Comparison of ENCODE assay signal across 16 cellular contexts in the genomic region with DNA sequence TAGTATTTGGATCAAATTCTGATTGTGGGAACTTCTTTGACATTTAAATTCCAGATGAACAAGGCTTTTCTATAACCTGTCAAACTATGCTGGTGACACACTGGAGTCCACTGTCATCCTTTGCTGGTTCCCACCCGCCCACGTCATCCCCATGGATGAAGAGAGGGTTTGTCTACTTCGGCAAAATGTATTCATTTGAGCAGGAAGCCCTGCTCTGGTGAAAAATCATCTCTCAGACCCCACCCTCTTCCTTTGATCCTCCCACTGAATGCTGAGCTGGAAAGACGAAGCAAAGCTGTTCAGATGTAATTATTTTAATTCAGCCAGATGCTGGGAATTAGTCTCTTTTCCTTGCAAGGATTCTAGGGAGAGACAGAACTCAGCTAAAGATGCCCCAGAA. TPM values are rescaled to one million over a fixed set of nuclear protein-coding genes. Genes with fewer than 3 reads are reported as not detected.
DNase-seq lines count a peak whose midpoint lies in the region; ATAC-seq, FAIRE-seq and TF ChIP-seq lines count a peak whose summit lies in the region.
"Had no signal": no experiment of that assay in that cellular context is flagged by ENCODE, and none has a peak within 500 bp of the region (broad histone marks: within the 10 kb centered on the region; RNA-seq: fewer than 3 reads in every experiment).

No MANE protein-coding gene starts in this region.

- H2AK5ac ChIP-seq in H1 (ENCODE audit: low read depth, low read length), result no peak overlapping the region

- H2BK15ac ChIP-seq in H1 (ENCODE audit: low read length), result no peak overlapping the region

- H4K91ac ChIP-seq in H1 (replicated peaks; ENCODE audit: insufficient read length, low read length), result no peak overlapping the region

- CTCF ChIA-PET in activated CD4-positive, alpha-beta memory T cell treated with anti-CD3 and anti-CD28 coated beads for 36 hours (lab: Charles Lee), result interaction anchor here (0.6 to 14.0 kb wide), 4 partner anchors 8 to 174 kb away, joined by 3 to 345 read pairs (median 4); no protein-coding TSS in a partner anchor
- CTCF ChIA-PET in activated CD4-positive, alpha-beta memory T cell treated with anti-CD3 and anti-CD28 coated beads, Interleukin-2, amount 10 ng/mL, durations not matched to agents 7 days and 5 days (lab: Charles Lee), result no interaction called here
- CTCF ChIA-PET in H1 (lab: Charles Lee; ENCODE audit: partially characterized antibody), result interaction anchor here (0.7 to 12.0 kb wide), 11 partner anchors 9 to 831 kb away, joined by 3 to 161 read pairs (median 3); no protein-coding TSS in a partner anchor

- 66% methylated on average over 4 of the region's 4 CpGs; no CpG with 5 or more reads in 1 of the 2 experiments for WGBS in H1 (ENCODE audit: extremely low coverage in 1 of 2, insufficient coverage in 1 of 2, insufficient read length in 1 of 2, insufficient replicate concordance in 2 of 2, low coverage in 1 of 2, low lambda C conversion rate in 2 of 2, missing lambda C conversion rate in 1 of 2), 2 experiments

- no peak overlapping the region for H4K5ac ChIP-seq in H1 (ENCODE audit: insufficient read length, low read depth, low read length)

- peak; percentile 65 for DNase-seq in activated CD4-positive, alpha-beta memory T cell treated with anti-CD3 and anti-CD28 coated beads for 36 hours
- DNase-seq in activated CD4-positive, alpha-beta memory T cell treated with anti-CD3 and anti-CD28 coated beads, Interleukin-2, amount 10 ng/mL, durations not matched to agents 7 days and 5 days, result no peak
- peak; percentile 30 for DNase-seq in NCI-H2227 treated with DMSO at 0.1 percent for 48 hours (lab: John Stamatoyannopoulos, UW)
- DNase-seq in H1 (ENCODE audit: low read depth in 1 of 2, low spot score in 2 of 2), result no peak
- DNase-seq in D721Med (ENCODE audit: insufficient read length, low spot score), result no peak
- DNase-seq in NCI-H146 (lab: John Stamatoyannopoulos, UW), result no peak
- DNase-seq: activated CD8-positive, alpha-beta memory T cell treated with anti-CD3 and anti-CD28 coated beads, Interleukin-2, amount 10 ng/mL, durations not matched to agents 7 days and 5 days; esophagus squamous epithelium; NCI-H446 treated with DMSO at 0.1 percent for 48 hours; RPMI8226; tibial artery had no signal

- no peaks in the 10 kb centered on the region for H3K79me1 ChIP-seq in H1 (ENCODE audit: low read depth, low read length)

- H4K20me1 ChIP-seq in H1 (replicated peaks in 1 of 2; ENCODE audit: control insufficient read depth in 1 of 2, insufficient read depth in 2 of 2, low read length in 2 of 2), result no peaks in the 10 kb centered on the region

- POLR2A ChIA-PET in activated CD4-positive, alpha-beta memory T cell treated with anti-CD3 and anti-CD28 coated beads for 36 hours (lab: Charles Lee), result no interaction called here
- POLR2A ChIA-PET in activated CD4-positive, alpha-beta memory T cell treated with anti-CD3 and anti-CD28 coated beads, Interleukin-2, amount 10 ng/mL, durations not matched to agents 7 days and 5 days (lab: Charles Lee), result interaction anchor here (0.6 to 1.2 kb wide), 2 partner anchors 8 to 165 kb away, joined by 3 read pairs; no protein-coding TSS in a partner anchor
- POLR2A ChIA-PET in H1 (lab: Charles Lee; ENCODE audit: partially characterized antibody), result interaction anchor here (0.9 to 1.1 kb wide), 2 partner anchors 9 to 199 kb away, joined by 3 to 5 read pairs; no protein-coding TSS in a partner anchor

- H3K9ac ChIP-seq in H1 (replicated peaks in 1 of 4; ENCODE audit: extremely low read depth in 1 of 4, low read depth in 3 of 4, low read length in 3 of 4), result no peak overlapping the region
- no peak overlapping the region for H3K9ac ChIP-seq in parathyroid adenoma

- TF ChIP-seq CTCF in H1 (IDR thresholded peaks at IDR 0.05; ENCODE audit: control extremely low read depth in 1 of 3, insufficient read depth in 1 of 3, low read depth in 1 of 3, low read length in 3 of 3) (no peak), parathyroid adenoma (IDR thresholded peaks at IDR 0.05) (no peak), D721Med (IDR thresholded peaks at IDR 0.05; ENCODE audit: insufficient read depth, missing control alignments) (no peak)

- TF ChIP-seq RAD21 in H1 (IDR thresholded peaks at IDR 0.05 in 1 of 2, conservative IDR thresholded peaks at IDR 0.05 in 1 of 2; ENCODE audit: low read depth in 2 of 2, low read length in 2 of 2), result no peak

- H3K23me2 ChIP-seq in H1 (ENCODE audit: low read depth, low read length), result no peaks in the 10 kb centered on the region

- H3K36me3 Mint-ChIP-seq in activated CD4-positive, alpha-beta memory T cell treated with anti-CD3 and anti-CD28 coated beads for 36 hours, result no peaks in the 10 kb centered on the region
- no peaks in the 10 kb centered on the region for H3K36me3 Mint-ChIP-seq in activated CD4-positive, alpha-beta memory T cell treated with anti-CD3 and anti-CD28 coated beads, Interleukin-2, amount 10 ng/mL, durations not matched to agents 7 days and 5 days (ENCODE audit: low read depth)
- H3K36me3 Mint-ChIP-seq: activated CD8-positive, alpha-beta memory T cell treated with anti-CD3 and anti-CD28 coated beads, Interleukin-2, amount 10 ng/mL, durations not matched to agents 7 days and 5 days; memory B cell had no signal

- intact Hi-C loops in activated CD4-positive, alpha-beta memory T cell treated with anti-CD3 and anti-CD28 coated beads for 36 hours (cut with micrococcal nuclease), result no loop called here

- H3K4me1 ChIP-seq in H1 (replicated peaks in 1 of 4; ENCODE audit: control insufficient read depth in 3 of 4, insufficient read depth in 4 of 4, low read length in 3 of 4) (peaks cover 8 to 35% (median 19%) of the 10 kb centered on the region in 4 experiments), parathyroid adenoma (no peaks in the 10 kb centered on the region)
- H3K4me1 ChIP-seq: tibial artery had no signal

- FAIRE-seq in H1 (lab: Jason Lieb, UNC) (no peak), D721Med (lab: Jason Lieb, UNC) (no peak)
- FAIRE-seq: colon had no signal

- peak overlapping the region; percentile 29 to 40; a peak in 2 of 4 replicates for H3K4me2 ChIP-seq in H1 (ENCODE audit: insufficient read depth in 1 of 2, low read depth in 2 of 2, low read length in 2 of 2)
- H3K4me2 ChIP-seq in parathyroid adenoma (ENCODE audit: low read length), result no peak overlapping the region
- H3K4me2 ChIP-seq: smooth muscle cell had no signal

- no peak overlapping the region for H2BK20ac ChIP-seq in H1 (ENCODE audit: low read length)

- H3K9me3 ChIP-seq in H1 (ENCODE audit: insufficient read depth in 2 of 2, low read depth in 1 of 2, low read length in 1 of 2) (no peaks in the 10 kb centered on the region), parathyroid adenoma (ENCODE audit: control insufficient read depth, low read length) (no peaks in the 10 kb centered on the region)
- H3K9me3 ChIP-seq: esophagus squamous epithelium, tibial artery had no signal

- H2AFZ ChIP-seq in H1 (ENCODE audit: low read length) (no peak overlapping the region), parathyroid adenoma (peak overlapping the region; percentile 17)

- no peak overlapping the region for H4K8ac ChIP-seq in H1 (ENCODE audit: extremely low read depth, insufficient read depth, low read length)

- no peak overlapping the region for H3K18ac ChIP-seq in H1 (ENCODE audit: extremely low read depth, low read length)

- no peak for ATAC-seq in HG03378 (IDR thresholded peaks at IDR 0.05; ENCODE audit: unreplicated experiment)
- ATAC-seq: activated CD8-positive, alpha-beta memory T cell treated with anti-CD3 and anti-CD28 coated beads, Interleukin-2, amount 10 ng/mL, durations not matched to agents 7 days and 5 days had no signal

- H2BK12ac ChIP-seq in H1 (ENCODE audit: low read depth, low read length), result no peak overlapping the region

- H3K14ac ChIP-seq in H1 (ENCODE audit: insufficient read length), result no peak overlapping the region

- no peak overlapping the region for H3K27ac ChIP-seq in H1 (ENCODE audit: low read depth, low read length)
- H3K27ac ChIP-seq in parathyroid adenoma, result no peak overlapping the region
- H3K27ac ChIP-seq: esophagus squamous epithelium, tibial artery had no signal

- H3K79me2 ChIP-seq in H1 (ENCODE audit: control insufficient read depth in 1 of 2, insufficient read depth in 2 of 2, low read length in 2 of 2), result no peaks in the 10 kb centered on the region
- H3K79me2 ChIP-seq in parathyroid adenoma, result no peaks in the 10 kb centered on the region

- no peak overlapping the region for H3K56ac ChIP-seq in H1 (replicated peaks; ENCODE audit: insufficient read length, low read depth, low read length)

- H3K23ac ChIP-seq in H1 (ENCODE audit: insufficient read length), result no peak overlapping the region

- no peak overlapping the region for H2BK5ac ChIP-seq in H1 (ENCODE audit: low read depth, low read length)

- no peak overlapping the region for H3K4ac ChIP-seq in H1 (replicated peaks; ENCODE audit: insufficient read length, low read depth, low read length)

- H2BK120ac ChIP-seq in H1 (replicated peaks; ENCODE audit: low read depth, low read length), result no peak overlapping the region

- no peaks in the 10 kb centered on the region for H3K9me3 Mint-ChIP-seq in activated CD4-positive, alpha-beta memory T cell treated with anti-CD3 and anti-CD28 coated beads for 36 hours
- H3K9me3 Mint-ChIP-seq in activated CD4-positive, alpha-beta memory T cell treated with anti-CD3 and anti-CD28 coated beads, Interleukin-2, amount 10 ng/mL, durations not matched to agents 7 days and 5 days, result no peaks in the 10 kb centered on the region

- no peak for TF ChIP-seq EP300 in H1 (IDR thresholded peaks at IDR 0.05; ENCODE audit: borderline replicate concordance in 1 of 2, low read depth in 2 of 2, low read length in 2 of 2)

- H3K27ac Mint-ChIP-seq in activated CD4-positive, alpha-beta memory T cell treated with anti-CD3 and anti-CD28 coated beads for 36 hours, result no peak overlapping the region
- no peak overlapping the region for H3K27ac Mint-ChIP-seq in activated CD4-positive, alpha-beta memory T cell treated with anti-CD3 and anti-CD28 coated beads, Interleukin-2, amount 10 ng/mL, durations not matched to agents 7 days and 5 days
- H3K27ac Mint-ChIP-seq: activated CD8-positive, alpha-beta memory T cell treated with anti-CD3 and anti-CD28 coated beads, Interleukin-2, amount 10 ng/mL, durations not matched to agents 7 days and 5 days; memory B cell had no signal

- H3K4me1 Mint-ChIP-seq in activated CD4-positive, alpha-beta memory T cell treated with anti-CD3 and anti-CD28 coated beads for 36 hours (ENCODE audit: low read depth), result peaks cover 5% of the 10 kb centered on the region
- H3K4me1 Mint-ChIP-seq in activated CD4-positive, alpha-beta memory T cell treated with anti-CD3 and anti-CD28 coated beads, Interleukin-2, amount 10 ng/mL, durations not matched to agents 7 days and 5 days, result no peaks in the 10 kb centered on the region
- H3K4me1 Mint-ChIP-seq: activated CD8-positive, alpha-beta memory T cell treated with anti-CD3 and anti-CD28 coated beads, Interleukin-2, amount 10 ng/mL, durations not matched to agents 7 days and 5 days had no signal

- H3K4me3 ChIP-seq in H1 (ENCODE audit: extremely low read depth in 1 of 4, insufficient read depth in 2 of 4, low read depth in 3 of 4, low read length in 4 of 4), result no peak overlapping the region
- no peak overlapping the region for H3K4me3 ChIP-seq in parathyroid adenoma (ENCODE audit: low read depth, low read length)
- H3K4me3 ChIP-seq: esophagus squamous epithelium, smooth muscle cell, tibial artery had no signal

- no peak for TF ChIP-seq POLR2A in H1 (IDR thresholded peaks at IDR 0.05; ENCODE audit: control extremely low read depth in 1 of 2, low read depth in 2 of 2, low read length in 2 of 2)

- H3K27me3 ChIP-seq in H1 (replicated peaks in 1 of 4; ENCODE audit: control insufficient read depth in 3 of 4, extremely low read depth in 1 of 4, insufficient read depth in 3 of 4, low read length in 3 of 4) (no peaks in the 10 kb centered on the region), parathyroid adenoma (ENCODE audit: control insufficient read depth, insufficient read depth, low read length) (no peaks in the 10 kb centered on the region)

- no peaks in the 10 kb centered on the region for H3K36me3 ChIP-seq in H1 (ENCODE audit: control insufficient read depth in 2 of 4, insufficient read depth in 4 of 4, low read length in 3 of 4)
- no peaks in the 10 kb centered on the region for H3K36me3 ChIP-seq in parathyroid adenoma (ENCODE audit: control insufficient read depth, insufficient read depth, low read length)
- H3K36me3 ChIP-seq: esophagus squamous epithelium, tibial artery had no signal

- H3K27me3 Mint-ChIP-seq in activated CD4-positive, alpha-beta memory T cell treated with anti-CD3 and anti-CD28 coated beads for 36 hours, result peaks cover 5% of the 10 kb centered on the region
- peaks cover 35% of the 10 kb centered on the region for H3K27me3 Mint-ChIP-seq in activated CD4-positive, alpha-beta memory T cell treated with anti-CD3 and anti-CD28 coated beads, Interleukin-2, amount 10 ng/mL, durations not matched to agents 7 days and 5 days

- H3K4me3 Mint-ChIP-seq in activated CD4-positive, alpha-beta memory T cell treated with anti-CD3 and anti-CD28 coated beads for 36 hours, result no peak overlapping the region
- no peak overlapping the region for H3K4me3 Mint-ChIP-seq in activated CD4-positive, alpha-beta memory T cell treated with anti-CD3 and anti-CD28 coated beads, Interleukin-2, amount 10 ng/mL, durations not matched to agents 7 days and 5 days
- H3K4me3 Mint-ChIP-seq: activated CD8-positive, alpha-beta memory T cell treated with anti-CD3 and anti-CD28 coated beads, Interleukin-2, amount 10 ng/mL, durations not matched to agents 7 days and 5 days; memory B cell had no signal

RNA-seq across cellular contexts. Expression of a gene that starts 50.5 kb away (rescaled TPM):
- total RNA-seq in activated CD4-positive, alpha-beta memory T cell treated with anti-CD3 and anti-CD28 coated beads for 36 hours, result 1 to 10 TPM; 1.5 to 1.8 TPM
- 1 to 10 TPM; 4.0 TPM for total RNA-seq in activated CD4-positive, alpha-beta memory T cell treated with anti-CD3 and anti-CD28 coated beads, Interleukin-2, amount 10 ng/mL, durations not matched to agents 7 days and 5 days
- 0.15 and 0.88 TPM in 2 replicates for total RNA-seq in H1 (2021; fragmentation: NEBNext Ultra II Directional; extraction: Animal tissue kit (Norgen Biotek cat#: 25700))
- polyA plus RNA-seq in H1 (2011; rRNA removed), result 1.8 and 2.3 TPM in 2 replicates
- polyA plus RNA-seq in H1 (2011; cell fraction: cytosol; rRNA removed), result 0.76 TPM
- 2.7 TPM for polyA plus RNA-seq in H1 (2011; cell fraction: nucleus; rRNA removed)
- 0.30 to 0.96 TPM (median 0.65 TPM) in 4 replicates for polyA plus RNA-seq in H1 (2012, experiment 1 of 2)
- 0.51 TPM for polyA plus RNA-seq in H1 (2012, experiment 2 of 2)
- polyA plus RNA-seq in H1 (2013, experiment 1 of 2), result 0.24 TPM
- polyA plus RNA-seq in H1 (2013, experiment 2 of 2), result 0.28 TPM
- 0.82 and 1.1 TPM in 2 replicates for polyA minus RNA-seq in H1 (2011; rRNA and poly(A)+ RNA removed)
- polyA minus RNA-seq in H1 (2011; cell fraction: cytosol; rRNA and poly(A)+ RNA removed), result not detected
- 1.9 TPM for polyA minus RNA-seq in H1 (2011; cell fraction: nucleus; rRNA and poly(A)+ RNA removed)
- total RNA-seq: smooth muscle cell had no signal

Comparison
In these comparisons a context has a peak if more than half of its experiments do, and no peak if none do; other contexts are left out.
1. DNase-seq: peak in activated CD4-positive, alpha-beta memory T cell treated with anti-CD3 and anti-CD28 coated beads for 36 hours (single experiment) and NCI-H2227 treated with DMSO at 0.1 percent for 48 hours (single experiment); none in activated CD4-positive, alpha-beta memory T cell treated with anti-CD3 and anti-CD28 coated beads, Interleukin-2, amount 10 ng/mL, durations not matched to agents 7 days and 5 days (single experiment), H1 (0 of 2), D721Med (single experiment) and NCI-H146 (single experiment).